Comparison of ENCODE assay signal across 15 cellular contexts in genomic region chr9:124000784-124001444, GRCh38. TPM values are rescaled to one million over a fixed set of nuclear protein-coding genes. Genes with fewer than 3 reads are reported as not detected.
A peak's percentile ranks its signal among the peaks of the same experiment; 100 is the strongest.
DNase-seq lines count a peak whose midpoint lies in the region; ATAC-seq and TF ChIP-seq lines count a peak whose summit lies in the region.
"Had no signal": no experiment of that assay in that cellular context is flagged by ENCODE, and none has a peak within 500 bp of the region (broad histone marks: within the 10 kb centered on the region; RNA-seq: fewer than 3 reads in every experiment).

No MANE protein-coding gene starts in this region.

- POLR2A ChIA-PET in activated CD4-positive, alpha-beta T cell treated with anti-CD3 and anti-CD28 coated beads, Interleukin-2, amount 10 ng/mL, durations not matched to agents 7 days and 5 days (lab: Charles Lee), result no interaction called here

- H3K27ac Mint-ChIP-seq in activated CD4-positive, alpha-beta T cell treated with anti-CD3 and anti-CD28 coated beads, Interleukin-2, amount 10 ng/mL, durations not matched to agents 7 days and 5 days, result no peak overlapping the region
- no peak overlapping the region for H3K27ac Mint-ChIP-seq in effector memory CD8-positive, alpha-beta T cell

- H3K36me3 ChIP-seq in esophagus squamous epithelium, result no peaks in the 10 kb centered on the region
- H3K36me3 ChIP-seq: cardiac muscle cell had no signal

- DNase-seq in activated CD4-positive, alpha-beta T cell treated with anti-CD3 and anti-CD28 coated beads, Interleukin-2, amount 10 ng/mL, durations not matched to agents 7 days and 5 days, result no peak
- DNase-seq in activated CD4-positive, alpha-beta T cell treated with anti-CD3 and anti-CD28 coated beads for 4 hours, result no peak
- peak; percentile 41 for DNase-seq in NCI-H69 (lab: John Stamatoyannopoulos, UW)
- no peak for DNase-seq in effector memory CD8-positive, alpha-beta T cell
- peak; percentile 78 for DNase-seq in retina
- DNase-seq in esophagus squamous epithelium (lab: John Stamatoyannopoulos, UW), result no peak
- DNase-seq in hippocampal formation (lab: John Stamatoyannopoulos, UW), result no peak
- DNase-seq: hypothalamus; Kasumi-1; psoas muscle; stimulated activated CD4-positive, alpha-beta T cell treated with anti-CD3 and anti-CD28 coated beads, Interleukin-2, amount 100 ng/mL, for 48 hours had no signal

- intact Hi-C loops in esophagus squamous epithelium (cut with DNase I), result no loop called here

- peaks cover 26 to 46% (median 35%) of the 10 kb centered on the region in 3 donors for H3K4me1 ChIP-seq in esophagus squamous epithelium
- H3K4me1 ChIP-seq: psoas muscle had no signal

- no peak overlapping the region for H3K27ac ChIP-seq in esophagus squamous epithelium
- H3K27ac ChIP-seq: cardiac muscle cell, psoas muscle, RWPE1 had no signal

- TF ChIP-seq POLR2A in esophagus squamous epithelium (IDR thresholded peaks at IDR 0.05), result no peak

- H3K4me3 ChIP-seq in esophagus squamous epithelium, result no peak overlapping the region
- H3K4me3 ChIP-seq: lung had no signal

- H3K4me3 Mint-ChIP-seq in activated CD4-positive, alpha-beta T cell treated with anti-CD3 and anti-CD28 coated beads, Interleukin-2, amount 10 ng/mL, durations not matched to agents 7 days and 5 days, result peak overlapping the region; percentile 28
- peak overlapping the region; percentile 46 to 59 for H3K4me3 Mint-ChIP-seq in effector memory CD8-positive, alpha-beta T cell

- no peak for TF ChIP-seq CTCF in esophagus squamous epithelium (IDR thresholded peaks at IDR 0.05)

- no peak for ATAC-seq in effector memory CD8-positive, alpha-beta T cell (replicated peaks)
- no peak for ATAC-seq in GM19463 (IDR thresholded peaks at IDR 0.05; ENCODE audit: unreplicated experiment)
- ATAC-seq: psoas muscle had no signal

- peaks cover 1% of the 10 kb centered on the region for H3K36me3 Mint-ChIP-seq in activated CD4-positive, alpha-beta T cell treated with anti-CD3 and anti-CD28 coated beads, Interleukin-2, amount 10 ng/mL, durations not matched to agents 7 days and 5 days (ENCODE audit: low read depth)
- peaks cover 3% of the 10 kb centered on the region for H3K36me3 Mint-ChIP-seq in effector memory CD8-positive, alpha-beta T cell (ENCODE audit: insufficient read depth)

- H3K9me3 ChIP-seq in esophagus squamous epithelium, result no peaks in the 10 kb centered on the region
- H3K9me3 ChIP-seq: psoas muscle had no signal

- no peaks in the 10 kb centered on the region for H3K9me3 Mint-ChIP-seq in activated CD4-positive, alpha-beta T cell treated with anti-CD3 and anti-CD28 coated beads, Interleukin-2, amount 10 ng/mL, durations not matched to agents 7 days and 5 days
- H3K9me3 Mint-ChIP-seq in effector memory CD8-positive, alpha-beta T cell, result no peaks in the 10 kb centered on the region

- peaks cover 28 to 100% (median 63%) of the 10 kb centered on the region in 4 donors for H3K27me3 ChIP-seq in esophagus squamous epithelium

- peaks cover 32% of the 10 kb centered on the region for H3K4me1 Mint-ChIP-seq in activated CD4-positive, alpha-beta T cell treated with anti-CD3 and anti-CD28 coated beads, Interleukin-2, amount 10 ng/mL, durations not matched to agents 7 days and 5 days
- H3K4me1 Mint-ChIP-seq in effector memory CD8-positive, alpha-beta T cell (ENCODE audit: low read depth in 2 of 2), result peaks cover 22 to 26% of the 10 kb centered on the region in 2 donors

- CTCF ChIA-PET in activated CD4-positive, alpha-beta T cell treated with anti-CD3 and anti-CD28 coated beads, Interleukin-2, amount 10 ng/mL, durations not matched to agents 7 days and 5 days (lab: Charles Lee), result no interaction called here

- H3K27me3 Mint-ChIP-seq in activated CD4-positive, alpha-beta T cell treated with anti-CD3 and anti-CD28 coated beads, Interleukin-2, amount 10 ng/mL, durations not matched to agents 7 days and 5 days, result peaks cover 89% of the 10 kb centered on the region
- peaks cover 91 to 97% of the 10 kb centered on the region in 2 donors for H3K27me3 Mint-ChIP-seq in effector memory CD8-positive, alpha-beta T cell

- 2 to 16% methylated on average over 12 of the region's 15 CpGs for WGBS in esophagus squamous epithelium, 2 donors

RNA-seq across cellular contexts. Expression of gene LHX2, which starts 10.7 kb away (rescaled TPM):
- total RNA-seq in activated CD4-positive, alpha-beta T cell treated with anti-CD3 and anti-CD28 coated beads, Interleukin-2, amount 10 ng/mL, durations not matched to agents 7 days and 5 days, result not detected
- under 1 TPM in 1 of 4 donors, not detected in 3; 0.22 TPM for total RNA-seq in esophagus squamous epithelium
- total RNA-seq: psoas muscle had no signal

Comparison
In these comparisons a context has a peak if more than half of its experiments do, and no peak if none do; other contexts are left out.
1. DNase-seq: peak in NCI-H69 (single experiment) and retina (single experiment); none in activated CD4-positive, alpha-beta T cell treated with anti-CD3 and anti-CD28 coated beads, Interleukin-2, amount 10 ng/mL, durations not matched to agents 7 days and 5 days (single experiment), activated CD4-positive, alpha-beta T cell treated with anti-CD3 and anti-CD28 coated beads for 4 hours (0 of 2), effector memory CD8-positive, alpha-beta T cell (0 of 3), esophagus squamous epithelium (single experiment) and hippocampal formation (0 of 2).